In the genomic region with DNA sequence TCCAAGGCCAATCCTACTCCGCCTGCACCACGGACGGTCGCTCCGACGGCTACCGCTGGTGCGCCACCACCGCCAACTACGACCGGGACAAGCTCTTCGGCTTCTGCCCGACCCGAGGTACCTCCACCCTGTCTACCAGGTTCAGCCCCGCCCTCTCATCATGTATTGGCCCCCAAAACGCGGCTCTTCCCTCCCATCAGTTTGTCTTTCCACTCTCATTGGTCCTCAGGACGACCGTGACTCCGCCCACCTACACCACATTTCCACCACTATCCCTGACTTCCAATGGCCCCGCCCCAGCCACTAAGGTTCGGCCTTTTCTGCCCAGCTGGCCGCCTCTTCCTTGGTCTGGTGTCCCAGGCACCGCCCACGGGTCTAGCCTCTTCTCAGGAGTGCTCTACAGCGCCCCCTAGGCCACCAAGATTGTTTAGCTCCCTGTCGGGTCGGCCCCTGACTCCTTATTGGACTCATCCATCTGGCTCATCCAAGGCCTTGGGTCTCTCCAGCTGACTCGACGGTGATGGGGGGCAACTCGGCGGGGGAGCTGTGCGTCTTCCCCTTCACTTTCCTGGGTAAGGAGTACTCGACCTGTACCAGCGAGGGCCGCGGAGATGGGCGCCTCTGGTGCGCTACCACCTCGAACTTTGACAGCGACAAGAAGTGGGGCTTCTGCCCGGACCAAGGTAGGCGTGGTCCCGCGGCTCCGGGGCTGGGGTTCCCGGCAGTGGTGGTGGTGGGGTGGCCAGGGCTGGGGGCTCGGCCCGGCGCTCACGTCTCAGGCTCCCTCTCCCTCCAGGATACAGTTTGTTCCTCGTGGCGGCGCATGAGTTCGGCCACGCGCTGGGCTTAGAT, we compare ENCODE assay signal across 1 cellular context.
TF ChIP-seq lines count a peak whose summit lies in the region.

No MANE protein-coding gene starts in this region.

TF ChIP-seq in K562, 482 proteins besides CTCF, POLR2A, EP300 and RAD21 (continued from another document):
- TF ChIP-seq, protein P1, sequence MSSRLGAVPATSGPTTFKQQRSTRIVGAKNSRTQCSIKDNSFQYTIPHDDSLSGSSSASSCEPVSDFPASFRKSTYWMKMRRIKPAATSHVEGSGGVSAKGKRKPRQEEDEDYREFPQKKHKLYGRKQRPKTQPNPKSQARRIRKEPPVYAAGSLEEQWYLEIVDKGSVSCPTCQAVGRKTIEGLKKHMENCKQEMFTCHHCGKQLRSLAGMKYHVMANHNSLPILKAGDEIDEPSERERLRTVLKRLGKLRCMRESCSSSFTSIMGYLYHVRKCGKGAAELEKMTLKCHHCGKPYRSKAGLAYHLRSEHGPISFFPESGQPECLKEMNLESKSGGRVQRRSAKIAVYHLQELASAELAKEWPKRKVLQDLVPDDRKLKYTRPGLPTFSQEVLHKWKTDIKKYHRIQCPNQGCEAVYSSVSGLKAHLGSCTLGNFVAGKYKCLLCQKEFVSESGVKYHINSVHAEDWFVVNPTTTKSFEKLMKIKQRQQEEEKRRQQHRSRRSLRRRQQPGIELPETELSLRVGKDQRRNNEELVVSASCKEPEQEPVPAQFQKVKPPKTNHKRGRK (tag; IDR thresholded peaks at IDR 0.05), result no peak
- TF ChIP-seq, protein P2, sequence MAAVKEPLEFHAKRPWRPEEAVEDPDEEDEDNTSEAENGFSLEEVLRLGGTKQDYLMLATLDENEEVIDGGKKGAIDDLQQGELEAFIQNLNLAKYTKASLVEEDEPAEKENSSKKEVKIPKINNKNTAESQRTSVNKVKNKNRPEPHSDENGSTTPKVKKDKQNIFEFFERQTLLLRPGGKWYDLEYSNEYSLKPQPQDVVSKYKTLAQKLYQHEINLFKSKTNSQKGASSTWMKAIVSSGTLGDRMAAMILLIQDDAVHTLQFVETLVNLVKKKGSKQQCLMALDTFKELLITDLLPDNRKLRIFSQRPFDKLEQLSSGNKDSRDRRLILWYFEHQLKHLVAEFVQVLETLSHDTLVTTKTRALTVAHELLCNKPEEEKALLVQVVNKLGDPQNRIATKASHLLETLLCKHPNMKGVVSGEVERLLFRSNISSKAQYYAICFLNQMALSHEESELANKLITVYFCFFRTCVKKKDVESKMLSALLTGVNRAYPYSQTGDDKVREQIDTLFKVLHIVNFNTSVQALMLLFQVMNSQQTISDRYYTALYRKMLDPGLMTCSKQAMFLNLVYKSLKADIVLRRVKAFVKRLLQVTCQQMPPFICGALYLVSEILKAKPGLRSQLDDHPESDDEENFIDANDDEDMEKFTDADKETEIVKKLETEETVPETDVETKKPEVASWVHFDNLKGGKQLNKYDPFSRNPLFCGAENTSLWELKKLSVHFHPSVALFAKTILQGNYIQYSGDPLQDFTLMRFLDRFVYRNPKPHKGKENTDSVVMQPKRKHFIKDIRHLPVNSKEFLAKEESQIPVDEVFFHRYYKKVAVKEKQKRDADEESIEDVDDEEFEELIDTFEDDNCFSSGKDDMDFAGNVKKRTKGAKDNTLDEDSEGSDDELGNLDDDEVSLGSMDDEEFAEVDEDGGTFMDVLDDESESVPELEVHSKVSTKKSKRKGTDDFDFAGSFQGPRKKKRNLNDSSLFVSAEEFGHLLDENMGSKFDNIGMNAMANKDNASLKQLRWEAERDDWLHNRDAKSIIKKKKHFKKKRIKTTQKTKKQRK (IDR thresholded peaks at IDR 0.05; ENCODE audit: borderline replicate concordance, low read depth, low read length), result no peak
- TF ChIP-seq SIN3A (IDR thresholded peaks at IDR 0.05; ENCODE audit: borderline replicate concordance in 2 of 2, control insufficient read depth in 1 of 2, low read depth in 2 of 2, low read length in 2 of 2) (no peak), CBX3 (IDR thresholded peaks at IDR 0.05; ENCODE audit: borderline replicate concordance in 1 of 2, low read length in 2 of 2) (no peak), ARID3B (CRISPR knock-in tag; IDR thresholded peaks at IDR 0.05; ENCODE audit: borderline replicate concordance) (no peak), ZNF316 (IDR thresholded peaks at IDR 0.05) (no peak), STAT5A (IDR thresholded peaks at IDR 0.05; ENCODE audit: borderline replicate concordance, low read length) (no peak), IRF9 (tag; IDR thresholded peaks at IDR 0.05) (no peak), RAD51 (IDR thresholded peaks at IDR 0.05; ENCODE audit: borderline replicate concordance, low read depth) (no peak), FOXM1 (IDR thresholded peaks at IDR 0.05; ENCODE audit: low read depth) (no peak), FOXM1 (CRISPR knock-in tag; IDR thresholded peaks at IDR 0.05; ENCODE audit: low read depth) (no peak), ID3 (CRISPR knock-in tag; IDR thresholded peaks at IDR 0.05) (no peak), ID3 (tag; IDR thresholded peaks at IDR 0.05) (no peak), NBN (IDR thresholded peaks at IDR 0.05; ENCODE audit: low read depth) (no peak), RBBP5 (IDR thresholded peaks at IDR 0.05; ENCODE audit: borderline replicate concordance, insufficient read depth, low read length, poor library complexity, severe bottlenecking) (no peak), SREBF2 (CRISPR knock-in tag; IDR thresholded peaks at IDR 0.05) (no peak), NR2C2 (CRISPR knock-in tag; IDR thresholded peaks at IDR 0.05) (no peak), NR2C2 (tag; IDR thresholded peaks at IDR 0.05) (no peak), SMARCB1 (IDR thresholded peaks at IDR 0.05; ENCODE audit: insufficient read length, low read depth) (no peak), KHSRP (IDR thresholded peaks at IDR 0.05) (no peak), ZNF584 (CRISPR knock-in tag; IDR thresholded peaks at IDR 0.05; ENCODE audit: low read depth) (no peak), ZKSCAN1 (IDR thresholded peaks at IDR 0.05; ENCODE audit: low read depth, low read length) (0 out of 2 replicates have a peak, but pooled peaks have one; percentile 56), ZNF133 (CRISPR knock-in tag; IDR thresholded peaks at IDR 0.05) (no peak), ETV5 (CRISPR knock-in tag; IDR thresholded peaks at IDR 0.05; ENCODE audit: low read depth) (no peak), RUNX1 (IDR thresholded peaks at IDR 0.05; ENCODE audit: low read depth) (no peak), ZBED1 (IDR thresholded peaks at IDR 0.05) (no peak), MTA1 (IDR thresholded peaks at IDR 0.05; ENCODE audit: borderline replicate concordance) (no peak), TAF9B (IDR thresholded peaks at IDR 0.05; ENCODE audit: partially characterized antibody) (no peak), NCOA2 (IDR thresholded peaks at IDR 0.05; ENCODE audit: partially characterized antibody in 2 of 2) (no peak)
- TF ChIP-seq, protein P3, sequence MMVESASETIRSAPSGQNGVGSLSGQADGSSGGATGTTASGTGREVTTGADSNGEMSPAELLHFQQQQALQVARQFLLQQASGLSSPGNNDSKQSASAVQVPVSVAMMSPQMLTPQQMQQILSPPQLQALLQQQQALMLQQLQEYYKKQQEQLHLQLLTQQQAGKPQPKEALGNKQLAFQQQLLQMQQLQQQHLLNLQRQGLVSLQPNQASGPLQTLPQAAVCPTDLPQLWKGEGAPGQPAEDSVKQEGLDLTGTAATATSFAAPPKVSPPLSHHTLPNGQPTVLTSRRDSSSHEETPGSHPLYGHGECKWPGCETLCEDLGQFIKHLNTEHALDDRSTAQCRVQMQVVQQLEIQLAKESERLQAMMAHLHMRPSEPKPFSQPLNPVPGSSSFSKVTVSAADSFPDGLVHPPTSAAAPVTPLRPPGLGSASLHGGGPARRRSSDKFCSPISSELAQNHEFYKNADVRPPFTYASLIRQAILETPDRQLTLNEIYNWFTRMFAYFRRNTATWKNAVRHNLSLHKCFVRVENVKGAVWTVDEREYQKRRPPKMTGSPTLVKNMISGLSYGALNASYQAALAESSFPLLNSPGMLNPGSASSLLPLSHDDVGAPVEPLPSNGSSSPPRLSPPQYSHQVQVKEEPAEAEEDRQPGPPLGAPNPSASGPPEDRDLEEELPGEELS (CRISPR knock-in tag; IDR thresholded peaks at IDR 0.05; ENCODE audit: borderline replicate concordance), result no peak
